32 cellular contexts compared by ENCODE assay signal in genomic region chr16:86979061-86979460, GRCh38.
"Had no signal": no experiment of that assay in that cellular context is flagged by ENCODE, and none has a peak within 500 bp of the region (broad histone marks: within the 10 kb centered on the region; RNA-seq: fewer than 3 reads in every experiment).

No MANE protein-coding gene starts in this region.

- FAIRE-seq: astrocyte, TTC549 had no signal

- DNase-seq: activated B cell treated with CpG ODN at 0.5 μM for 24 hours; activated CD4-positive, alpha-beta memory T cell treated with anti-CD3 and anti-CD28 coated beads for 36 hours; activated CD4-positive, alpha-beta T cell treated with anti-CD3 and anti-CD28 coated beads for 4 hours; activated CD4-positive, alpha-beta T cell treated with anti-CD3 and anti-CD28 coated beads, Interleukin-2, amount 10 ng/mL, durations not matched to agents 24 days and 14 days; activated CD4-positive, alpha-beta T cell treated with anti-CD3 and anti-CD28 coated beads, Interleukin-2, amount 50 U/mL, for 1 hour; activated CD4-positive, alpha-beta T cell treated with anti-CD3 and anti-CD28 coated beads, Interleukin-2, amount 50 U/mL, for 4 hours; activated CD4-positive, CD25-positive, alpha-beta regulatory T cell treated with anti-CD3 and anti-CD28 coated beads, Interleukin-2, amount 50 U/mL, for 72 hours; activated CD8-positive, alpha-beta memory T cell treated with anti-CD3 and anti-CD28 coated beads, Interleukin-2, amount 50 U/mL, for 4 hours; activated CD8-positive, alpha-beta T cell treated with anti-CD3 and anti-CD28 coated beads for 36 hours; activated gamma-delta T cell treated with Interleukin-2 at 50 U/mL for 16 hours; activated naive CD4-positive, alpha-beta T cell; activated naive CD4-positive, alpha-beta T cell treated with anti-CD3 and anti-CD28 coated beads for 36 hours; activated naive CD4-positive, alpha-beta T cell treated with anti-CD3 and anti-CD28 coated beads, Interleukin-2, amount 50 U/mL, for 16 hours; activated naive CD8-positive, alpha-beta T cell treated with anti-CD3 and anti-CD28 coated beads for 36 hours; activated T-cell treated with anti-CD3 and anti-CD28 coated beads for 4 hours; activated T-cell treated with anti-CD3 and anti-CD28 coated beads, Interleukin-2, amount 50 U/mL, for 1 hour; activated T-cell treated with anti-CD3 and anti-CD28 coated beads, Interleukin-2, amount 50 U/mL, for 4 hours; activated T-cell treated with anti-CD3 and anti-CD28 coated beads, Interleukin-2, amount 50 U/mL, for 72 hours; adrenal gland; amniotic stem cell; body of pancreas; brain microvascular endothelial cell; central memory CD4-positive, alpha-beta T cell; T-helper 1 cell; T-helper 2 cell; T-helper 9 cell had no signal

- H3K36me3 ChIP-seq: adrenal gland, brain microvascular endothelial cell, breast epithelium had no signal

- H3K4me3 ChIP-seq: adrenal gland, body of pancreas, breast epithelium had no signal

- H3K27ac ChIP-seq: adrenal gland, body of pancreas, brain microvascular endothelial cell, breast epithelium, VCaP had no signal

- H3K4me1 ChIP-seq: adrenal gland, body of pancreas, breast epithelium had no signal

- H3K9me3 ChIP-seq: adrenal gland, breast epithelium had no signal

- H3K27me3 ChIP-seq: adrenal gland, body of pancreas, brain microvascular endothelial cell, breast epithelium had no signal

- ATAC-seq: activated CD8-positive, alpha-beta T cell treated with anti-CD3 and anti-CD28 coated beads for 36 hours; activated naive CD4-positive, alpha-beta T cell treated with anti-CD3 and anti-CD28 coated beads, Interleukin-2, amount 50 U/mL, for 72 hours; activated T-cell treated with anti-CD3 and anti-CD28 coated beads, Interleukin-2, amount 50 U/mL, for 4 hours; activated T-cell treated with anti-CD3 and anti-CD28 coated beads, Interleukin-2, amount 50 U/mL, for 72 hours; activated T-helper 17 cell treated with anti-CD3 and anti-CD28 coated beads, Interleukin-2, amount 50 U/mL, for 72 hours; body of pancreas had no signal
